Comparison of ENCODE assay signal across 1 cellular context in genomic region chr5:154712518-154713437, GRCh38.
TF ChIP-seq lines count a peak whose summit lies in the region.

No MANE protein-coding gene starts in this region.

TF ChIP-seq in IMR-90, 13 proteins besides CTCF, POLR2A, EP300 and RAD21 (continued from another document):
- no peak for TF ChIP-seq RCOR1 (IDR thresholded peaks at IDR 0.05; ENCODE audit: insufficient replicate concordance, low read length)
- TF ChIP-seq RFX5 (IDR thresholded peaks at IDR 0.05; ENCODE audit: low read depth, low read length) = no peak
- no peak for TF ChIP-seq MAZ (IDR thresholded peaks at IDR 0.05; ENCODE audit: borderline replicate concordance, low read depth, low read length)
